Comparison of ENCODE assay signal across 9 cellular contexts in genomic region chr1:220776725-220777326, GRCh38. TPM values are rescaled to one million over a fixed set of nuclear protein-coding genes. Genes with fewer than 3 reads are reported as not detected.
DNase-seq lines count a peak whose midpoint lies in the region; ATAC-seq and TF ChIP-seq lines count a peak whose summit lies in the region.
"Had no signal": no experiment of that assay in that cellular context is flagged by ENCODE, and none has a peak within 500 bp of the region (broad histone marks: within the 10 kb centered on the region; RNA-seq: fewer than 3 reads in every experiment).

No MANE protein-coding gene starts in this region.

- no peaks in the 10 kb centered on the region for H3K36me3 ChIP-seq in mesendoderm (ENCODE audit: control insufficient read depth, insufficient read depth, low read length)

- no peaks in the 10 kb centered on the region for H3K36me3 Mint-ChIP-seq in CD4-positive, alpha-beta T cell (ENCODE audit: low read depth)

- H3K27ac Mint-ChIP-seq in CD4-positive, alpha-beta T cell, result no peak overlapping the region

- peak; percentile 40 to 73 (median 48) for DNase-seq in CD4-positive, alpha-beta T cell
- DNase-seq in NCI-H460 (ENCODE audit: extremely low read depth, low read depth) (peak; percentile 77), mesendoderm (peak; percentile 53)
- DNase-seq in activated CD4-positive, alpha-beta T cell treated with anti-CD3 and anti-CD28 coated beads, Interleukin-2, amount 50 U/mL, for 24 hours (ENCODE audit: low read depth in 1 of 2, low spot score in 1 of 2), result peak; percentile 41
- peak; percentile 37 for DNase-seq in effector CD4-positive, alpha-beta T cell
- DNase-seq in stimulated activated CD8-positive, alpha-beta memory T cell treated with anti-CD3 and anti-CD28 coated beads, Interleukin-2, amount 100 ng/mL, for 48 hours (ENCODE audit: low read depth in 2 of 2), result peak; percentile 47 to 63

- H3K9ac ChIP-seq in mesendoderm (ENCODE audit: low read length), result no peak overlapping the region

- no peak overlapping the region for H4K8ac ChIP-seq in mesendoderm (ENCODE audit: low read depth, low read length)

- H3K27me3 Mint-ChIP-seq in CD4-positive, alpha-beta T cell, result peaks cover 36% of the 10 kb centered on the region

- no peak overlapping the region for H3K27ac ChIP-seq in CD4-positive, alpha-beta T cell (ENCODE audit: low read depth, low read length)
- no peak overlapping the region for H3K27ac ChIP-seq in mesendoderm (ENCODE audit: low read depth, low read length)

- H3K4me3 ChIP-seq in mesendoderm (ENCODE audit: low read length), result no peak overlapping the region

- no peaks in the 10 kb centered on the region for H3K4me1 ChIP-seq in mesendoderm (ENCODE audit: control insufficient read depth, low read depth, low read length)

- peak; percentile 66 for TF ChIP-seq CTCF in CD4-positive, alpha-beta T cell (IDR thresholded peaks at IDR 0.05)

- no peaks in the 10 kb centered on the region for H3K79me1 ChIP-seq in mesendoderm (ENCODE audit: low read length)

- no peaks in the 10 kb centered on the region for H3K9me3 Mint-ChIP-seq in CD4-positive, alpha-beta T cell

- H3K56ac ChIP-seq in mesendoderm (ENCODE audit: low read length), result no peak overlapping the region

- H3K4me1 Mint-ChIP-seq in CD4-positive, alpha-beta T cell (ENCODE audit: low read depth), result no peaks in the 10 kb centered on the region

- H3K79me2 ChIP-seq in mesendoderm (ENCODE audit: control insufficient read depth, insufficient read depth, low read length), result no peaks in the 10 kb centered on the region

- H2AK5ac ChIP-seq in mesendoderm (ENCODE audit: low read length), result no peak overlapping the region

- CTCF ChIA-PET in CD4-positive, alpha-beta T cell (lab: Charles Lee), result no interaction called here

- no peaks in the 10 kb centered on the region for H3K9me3 ChIP-seq in CD4-positive, alpha-beta T cell (ENCODE audit: control insufficient read depth, low read length)

- H3K4me2 ChIP-seq in mesendoderm (ENCODE audit: low read length), result no peak overlapping the region

- H2BK120ac ChIP-seq in mesendoderm (ENCODE audit: low read depth, low read length), result no peak overlapping the region

- H3K23ac ChIP-seq in mesendoderm (ENCODE audit: low read length), result no peak overlapping the region

- no peak overlapping the region for H2BK15ac ChIP-seq in mesendoderm (replicated peaks; ENCODE audit: low read depth)

- intact Hi-C loops in CD4-positive, alpha-beta T cell (cut with DNase I, micrococcal nuclease), result loop anchor here in 1 of 2 experiments (5.0 kb wide), 2 partner anchors 85 to 480 kb away; partner anchors contain the start of gene C1orf115

- no peak overlapping the region for H3K18ac ChIP-seq in mesendoderm (ENCODE audit: low read length)

- no peak overlapping the region for H3K4me3 Mint-ChIP-seq in CD4-positive, alpha-beta T cell

- ATAC-seq in CD4-positive, alpha-beta T cell (ENCODE audit: poor library complexity), result peak; percentile 52
- ATAC-seq in GM19043 (IDR thresholded peaks at IDR 0.05; ENCODE audit: low read depth, unreplicated experiment), result peak; percentile 81
- peak; percentile 71 for ATAC-seq in HG03196 (IDR thresholded peaks at IDR 0.05; ENCODE audit: unreplicated experiment)

- no peaks in the 10 kb centered on the region for H3K27me3 ChIP-seq in CD4-positive, alpha-beta T cell (ENCODE audit: control insufficient read depth, insufficient read depth, low read length)
- no peaks in the 10 kb centered on the region for H3K27me3 ChIP-seq in mesendoderm (ENCODE audit: insufficient read depth, low read length, poor library complexity)

- no peak overlapping the region for H3K4ac ChIP-seq in mesendoderm (ENCODE audit: low read depth, low read length)

- no CpG with 5 or more reads among the region's 19 CpGs for WGBS in mesendoderm (ENCODE audit: extremely low coverage, insufficient coverage, low lambda C conversion rate)

- POLR2A ChIA-PET in CD4-positive, alpha-beta T cell (lab: Charles Lee), result no interaction called here

- H2BK5ac ChIP-seq in mesendoderm (ENCODE audit: low read length), result no peak overlapping the region

- H4K5ac ChIP-seq in mesendoderm (ENCODE audit: low read length), result no peak overlapping the region

RNA-seq across cellular contexts. Expression of gene MTARC1, which starts 9.9 kb away (rescaled TPM):
- total RNA-seq in CD4-positive, alpha-beta T cell, result not detected
- 9.4 and 10.9 TPM in 2 replicates for total RNA-seq in NCI-H460 (2014; rRNA removed; shearing (Covaris generic))
- 15.0 and 16.8 TPM in 2 replicates for polyA plus RNA-seq in NCI-H460 (2014; cell fraction: nucleus; rRNA removed)
- 21.1 TPM for polyA plus RNA-seq in mesendoderm (2013, experiment 1 of 2)
- polyA plus RNA-seq in mesendoderm (2013, experiment 2 of 2), result 21.5 TPM
- total RNA-seq: T-helper 1 cell treated with Interleukin-12 subunit alpha and Interleukin-12 subunit beta and Interleukin-4 antibody, amounts not matched to agents 30 ng/mL and 1 ng/mL, for 36 hours had no signal

RNA-seq across cellular contexts. Expression of gene MTARC2, which starts 28.7 kb away (rescaled TPM):
- not detected for total RNA-seq in CD4-positive, alpha-beta T cell
- 7.3 and 10.7 TPM in 2 replicates for total RNA-seq in NCI-H460 (2014; rRNA removed; shearing (Covaris generic))
- polyA plus RNA-seq in NCI-H460 (2014; cell fraction: nucleus; rRNA removed), result 31.9 and 46.3 TPM in 2 replicates
- 4.2 TPM for polyA plus RNA-seq in mesendoderm (2013, experiment 1 of 2)
- 3.3 TPM for polyA plus RNA-seq in mesendoderm (2013, experiment 2 of 2)
- total RNA-seq: T-helper 1 cell treated with Interleukin-12 subunit alpha and Interleukin-12 subunit beta and Interleukin-4 antibody, amounts not matched to agents 30 ng/mL and 1 ng/mL, for 36 hours had no signal
